In the genomic region with DNA sequence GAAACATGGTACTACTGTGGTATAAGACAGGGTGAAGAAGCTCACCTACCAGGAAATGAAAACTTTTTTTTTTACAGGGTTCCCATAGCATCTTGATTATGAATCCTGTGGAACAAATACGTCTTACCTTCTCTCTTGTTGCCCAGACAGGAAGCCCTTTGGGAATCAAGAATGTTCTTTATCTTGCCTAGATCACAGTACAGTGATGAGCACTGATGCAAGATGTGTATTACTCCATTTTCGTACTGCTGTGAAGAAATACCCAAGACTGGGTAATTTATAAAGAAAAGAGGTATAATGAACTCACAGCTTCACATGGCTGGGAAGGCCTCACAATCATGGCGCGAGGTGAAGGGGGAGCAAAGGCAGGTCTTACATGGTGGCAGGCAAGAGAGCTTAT, we compare ENCODE assay signal across 8 cellular contexts.
"Had no signal": no experiment of that assay in that cellular context is flagged by ENCODE, and none has a peak within 500 bp of the region (broad histone marks: within the 10 kb centered on the region; RNA-seq: fewer than 3 reads in every experiment).

No MANE protein-coding gene starts in this region.

- H3K4me3 ChIP-seq: GM23248, HAP-1 had no signal

- DNase-seq: GM23248, GOT3, H7, HFFc6, KBM-7 had no signal

- H3K4me3 Mint-ChIP-seq: HFFc6 had no signal

- H3K27me3 Mint-ChIP-seq: IgD-negative memory B cell had no signal

- H3K27ac Mint-ChIP-seq: HFFc6, IgD-negative memory B cell had no signal

- FAIRE-seq: HepG2 had no signal
